ENCODE assay signal across 1 cellular context in genomic region chr14:89400529-89400928, GRCh38.
TF ChIP-seq lines count a peak whose summit lies in the region.

No MANE protein-coding gene starts in this region.

TF ChIP-seq in H1, 55 proteins besides CTCF, POLR2A, EP300 and RAD21:
- TF ChIP-seq SP1 (IDR thresholded peaks at IDR 0.05; ENCODE audit: low read depth, low read length), result no peak
- TF ChIP-seq KDM1A (IDR thresholded peaks at IDR 0.05; ENCODE audit: borderline replicate concordance, low read length), result peak; percentile 74; the same call in 1 of the 2 replicates
